27 cellular contexts compared by ENCODE assay signal in genomic region chr10:84293171-84293570, GRCh38. TPM values are rescaled to one million over a fixed set of nuclear protein-coding genes. Genes with fewer than 3 reads are reported as not detected.
"Had no signal": no experiment of that assay in that cellular context is flagged by ENCODE, and none has a peak within 500 bp of the region (broad histone marks: within the 10 kb centered on the region; RNA-seq: fewer than 3 reads in every experiment).

No MANE protein-coding gene starts in this region.

- H3K4me2 ChIP-seq: hepatocyte had no signal

- H3K36me3 Mint-ChIP-seq: memory B cell; mesothelial cell of epicardium; stimulated activated memory B cell treated with anti-CD40 and anti-IgM and Interleukin-4, amounts not matched to agents 10 μg/mL and 1 μg/mL and 100 μg/mL, for 72 hours had no signal

- H3K4me3 ChIP-seq: esophagus squamous epithelium, gastroesophageal sphincter, hepatocyte, left ventricle myocardium inferior, lower lobe of right lung, spleen, testis, tibial nerve had no signal

- H3K4me1 Mint-ChIP-seq: memory B cell; mesothelial cell of epicardium; stimulated activated memory B cell treated with anti-CD40 and anti-IgM and Interleukin-4, amounts not matched to agents 10 μg/mL and 1 μg/mL and 100 μg/mL, for 72 hours had no signal

- H3K4me3 Mint-ChIP-seq: dendritic cell treated with granulocyte-macrophage colony-stimulating factor and Interleukin-4, amounts not matched to agents 40 ng/mL and 50 ng/mL, for 4 days; effector memory CD8-positive, alpha-beta T cell; memory B cell; mesothelial cell of epicardium; nephron progenitor cell; stimulated activated memory B cell treated with anti-CD40 and anti-IgM and Interleukin-4, amounts not matched to agents 10 μg/mL and 1 μg/mL and 100 μg/mL, for 72 hours; stimulated activated naive CD8-positive, alpha-beta T cell treated with anti-CD3 and anti-CD28 coated beads, Interleukin-15, Interleukin-2, amounts not matched to agents 100 ng/mL and 50 ng/mL, for 24 hours had no signal

- H3K79me2 ChIP-seq: hepatocyte had no signal

- H3K4me1 ChIP-seq: gastroesophageal sphincter, spleen, testis had no signal

- H2AFZ ChIP-seq: hepatocyte had no signal

- H3K9me3 Mint-ChIP-seq: dendritic cell treated with granulocyte-macrophage colony-stimulating factor and Interleukin-4, amounts not matched to agents 40 ng/mL and 50 ng/mL, for 4 days; effector memory CD8-positive, alpha-beta T cell; memory B cell; nephron progenitor cell; stimulated activated memory B cell treated with anti-CD40 and anti-IgM and Interleukin-4, amounts not matched to agents 10 μg/mL and 1 μg/mL and 100 μg/mL, for 72 hours; stimulated activated naive CD8-positive, alpha-beta T cell treated with anti-CD3 and anti-CD28 coated beads, Interleukin-15, Interleukin-2, amounts not matched to agents 100 ng/mL and 50 ng/mL, for 24 hours had no signal

- H3K27ac ChIP-seq: epithelial cell of prostate, esophagus squamous epithelium, gastroesophageal sphincter, hepatocyte, left ventricle myocardium inferior, lower lobe of right lung, neutrophil, spleen, testis, tibial nerve had no signal

- DNase-seq: effector memory CD8-positive, alpha-beta T cell; esophagus squamous epithelium; foreskin fibroblast; kidney; left cardiac atrium; left ventricle myocardium inferior; lower lobe of right lung; nephron progenitor cell; spleen; testis had no signal

- H3K27ac Mint-ChIP-seq: dendritic cell treated with granulocyte-macrophage colony-stimulating factor and Interleukin-4, amounts not matched to agents 40 ng/mL and 50 ng/mL, for 4 days; effector memory CD8-positive, alpha-beta T cell; memory B cell; mesothelial cell of epicardium; nephron progenitor cell; stimulated activated memory B cell treated with anti-CD40 and anti-IgM and Interleukin-4, amounts not matched to agents 10 μg/mL and 1 μg/mL and 100 μg/mL, for 72 hours; stimulated activated naive CD8-positive, alpha-beta T cell treated with anti-CD3 and anti-CD28 coated beads, Interleukin-15, Interleukin-2, amounts not matched to agents 100 ng/mL and 50 ng/mL, for 24 hours had no signal

- H3K27me3 Mint-ChIP-seq: memory B cell; stimulated activated naive CD8-positive, alpha-beta T cell treated with anti-CD3 and anti-CD28 coated beads, Interleukin-15, Interleukin-2, amounts not matched to agents 100 ng/mL and 50 ng/mL, for 24 hours had no signal

- FAIRE-seq: colon, kidney had no signal

- H3K36me3 ChIP-seq: esophagus squamous epithelium, gastroesophageal sphincter, left ventricle myocardium inferior, lower lobe of right lung, neutrophil, spleen, tibial nerve had no signal

- ATAC-seq: effector memory CD8-positive, alpha-beta T cell; gastroesophageal sphincter; left cardiac atrium; lower lobe of right lung; sciatic nerve; stimulated activated memory B cell treated with anti-CD40 and anti-IgM and Interleukin-4, amounts not matched to agents 10 μg/mL and 1 μg/mL and 100 μg/mL, for 72 hours had no signal

- H3K27me3 ChIP-seq: esophagus squamous epithelium, testis, tibial nerve had no signal

- H3K9me3 ChIP-seq: esophagus squamous epithelium, gastroesophageal sphincter, left ventricle myocardium inferior, lower lobe of right lung, neutrophil, spleen, testis, tibial nerve had no signal

RNA-seq across cellular contexts. Expression of gene RGR, which starts 48.3 kb away (rescaled TPM):
- total RNA-seq: hepatocyte, kidney, lower lobe of right lung, mesothelial cell of epicardium, mucosa of gallbladder, osteoblast, pulmonary artery endothelial cell, spleen, ureter had no signal
- polyA plus RNA-seq: hepatocyte, spleen had no signal

RNA-seq across cellular contexts. Expression of gene LRIT1, which starts 51.8 kb away (rescaled TPM):
- total RNA-seq: hepatocyte, kidney, left cardiac atrium, left ventricle myocardium inferior, lower lobe of right lung, mesothelial cell of epicardium, mucosa of gallbladder, osteoblast, pulmonary artery endothelial cell, sciatic nerve, skeletal muscle tissue, spleen, tibial nerve, ureter had no signal
- polyA plus RNA-seq: hepatocyte, spleen had no signal
